8 cellular contexts compared by ENCODE assay signal in genomic region chr12:120709976-120710804, GRCh38. TPM values are rescaled to one million over a fixed set of nuclear protein-coding genes. Genes with fewer than 3 reads are reported as not detected.
DNase-seq lines count a peak whose midpoint lies in the region; ATAC-seq and TF ChIP-seq lines count a peak whose summit lies in the region.

TSS of gene UNC119B (plus strand) at chr12:120710458. CDS start at chr12:120710475, 17 bp downstream.

- peaks cover 32% of the 10 kb centered on the region for H3K36me3 Mint-ChIP-seq in activated T-helper 2 cell treated with anti-CD3 and anti-CD28 coated beads, Interferon-gamma antibody, Interleukin-2, Interleukin-4, amounts not matched to agents 10 μg/mL and 5 μg/mL and 100 μg/mL, durations not matched to agents 14 hours and 24 hours and 36 hours (ENCODE audit: low read depth)
- H3K36me3 Mint-ChIP-seq in nephron (ENCODE audit: low read depth) = peaks cover 21% of the 10 kb centered on the region
- peaks cover 19% of the 10 kb centered on the region for H3K36me3 Mint-ChIP-seq in stimulated activated naive CD8-positive, alpha-beta T cell treated with anti-CD3 and anti-CD28 coated beads, Interleukin-15, Interleukin-2, amounts not matched to agents 100 ng/mL and 50 ng/mL, for 24 hours (ENCODE audit: low read depth)

- peak; percentile 54 for ATAC-seq in HG03520 (IDR thresholded peaks at IDR 0.05; ENCODE audit: unreplicated experiment)

- peak within 1 kb of the TSS; percentile 88 for H3K4me3 Mint-ChIP-seq in activated T-helper 2 cell treated with anti-CD3 and anti-CD28 coated beads, Interferon-gamma antibody, Interleukin-2, Interleukin-4, amounts not matched to agents 10 μg/mL and 5 μg/mL and 100 μg/mL, durations not matched to agents 14 hours and 24 hours and 36 hours (ENCODE audit: low read depth)
- peak within 1 kb of the TSS; percentile 85 to 92 (median 90) for H3K4me3 Mint-ChIP-seq in nephron
- peak within 1 kb of the TSS; percentile 91 for H3K4me3 Mint-ChIP-seq in stimulated activated naive CD8-positive, alpha-beta T cell treated with anti-CD3 and anti-CD28 coated beads, Interleukin-15, Interleukin-2, amounts not matched to agents 100 ng/mL and 50 ng/mL, for 24 hours

- DNase-seq in AML-193 (lab: John Stamatoyannopoulos, UW) (peak; percentile 22 to 27), GM19238 (ENCODE audit: insufficient read length, low spot score) (peak; percentile 84), RPMI8226 (peak; percentile 60), fibroblast of the aortic adventitia (ENCODE audit: low read depth) (peak; percentile 40)
- DNase-seq in activated T-helper 2 cell treated with anti-CD3 and anti-CD28 coated beads, Interferon-gamma antibody, Interleukin-2, Interleukin-4, amounts not matched to agents 10 μg/mL and 5 μg/mL and 100 μg/mL, durations not matched to agents 14 hours and 24 hours and 36 hours (ENCODE audit: low spot score) = peak; percentile 66

- TF ChIP-seq CTCF in fibroblast of the aortic adventitia (IDR thresholded peaks at IDR 0.05; ENCODE audit: insufficient read depth, low read length) (no peak), nephron (IDR thresholded peaks at IDR 0.05; ENCODE audit: unreplicated experiment in 3 of 3) (no peak)

- H3K4me1 Mint-ChIP-seq in activated T-helper 2 cell treated with anti-CD3 and anti-CD28 coated beads, Interferon-gamma antibody, Interleukin-2, Interleukin-4, amounts not matched to agents 10 μg/mL and 5 μg/mL and 100 μg/mL, durations not matched to agents 14 hours and 24 hours and 36 hours (ENCODE audit: low read depth) = peaks cover 29% of the 10 kb centered on the region
- H3K4me1 Mint-ChIP-seq in nephron = peaks cover 30% of the 10 kb centered on the region
- peaks cover 31% of the 10 kb centered on the region for H3K4me1 Mint-ChIP-seq in stimulated activated naive CD8-positive, alpha-beta T cell treated with anti-CD3 and anti-CD28 coated beads, Interleukin-15, Interleukin-2, amounts not matched to agents 100 ng/mL and 50 ng/mL, for 24 hours (ENCODE audit: low read depth)

- intact Hi-C loops in activated T-helper 2 cell treated with anti-CD3 and anti-CD28 coated beads, Interferon-gamma antibody, Interleukin-2, Interleukin-4, amounts not matched to agents 10 μg/mL and 5 μg/mL and 100 μg/mL, durations not matched to agents 14 hours and 24 hours and 36 hours (cut with micrococcal nuclease) = loop anchor here (1.0 to 2.0 kb wide), 2 partner anchors 15 to 23 kb away; partner anchors contain the start of genes ACADS and MLEC

- H3K4me3 ChIP-seq in fibroblast of the aortic adventitia (ENCODE audit: low read depth, low read length) = peak within 1 kb of the TSS; percentile 80

- no peaks in the 10 kb centered on the region for H3K27me3 Mint-ChIP-seq in activated T-helper 2 cell treated with anti-CD3 and anti-CD28 coated beads, Interferon-gamma antibody, Interleukin-2, Interleukin-4, amounts not matched to agents 10 μg/mL and 5 μg/mL and 100 μg/mL, durations not matched to agents 14 hours and 24 hours and 36 hours (ENCODE audit: low read depth)
- H3K27me3 Mint-ChIP-seq in nephron (ENCODE audit: low read depth) = no peaks in the 10 kb centered on the region
- H3K27me3 Mint-ChIP-seq in stimulated activated naive CD8-positive, alpha-beta T cell treated with anti-CD3 and anti-CD28 coated beads, Interleukin-15, Interleukin-2, amounts not matched to agents 100 ng/mL and 50 ng/mL, for 24 hours = no peaks in the 10 kb centered on the region

- H3K27ac Mint-ChIP-seq in activated T-helper 2 cell treated with anti-CD3 and anti-CD28 coated beads, Interferon-gamma antibody, Interleukin-2, Interleukin-4, amounts not matched to agents 10 μg/mL and 5 μg/mL and 100 μg/mL, durations not matched to agents 14 hours and 24 hours and 36 hours = peak within 1 kb of the TSS; percentile 82
- peak within 1 kb of the TSS; percentile 77 to 84 (median 79) for H3K27ac Mint-ChIP-seq in nephron
- H3K27ac Mint-ChIP-seq in stimulated activated naive CD8-positive, alpha-beta T cell treated with anti-CD3 and anti-CD28 coated beads, Interleukin-15, Interleukin-2, amounts not matched to agents 100 ng/mL and 50 ng/mL, for 24 hours = peak within 1 kb of the TSS; percentile 82

- no peaks in the 10 kb centered on the region for H3K9me3 Mint-ChIP-seq in activated T-helper 2 cell treated with anti-CD3 and anti-CD28 coated beads, Interferon-gamma antibody, Interleukin-2, Interleukin-4, amounts not matched to agents 10 μg/mL and 5 μg/mL and 100 μg/mL, durations not matched to agents 14 hours and 24 hours and 36 hours
- no peaks in the 10 kb centered on the region for H3K9me3 Mint-ChIP-seq in nephron
- no peaks in the 10 kb centered on the region for H3K9me3 Mint-ChIP-seq in stimulated activated naive CD8-positive, alpha-beta T cell treated with anti-CD3 and anti-CD28 coated beads, Interleukin-15, Interleukin-2, amounts not matched to agents 100 ng/mL and 50 ng/mL, for 24 hours

RNA-seq across cellular contexts. Expression of gene UNC119B, which starts in this region (rescaled TPM):
- 25.1 and 27.0 TPM in 2 replicates for total RNA-seq in activated T-helper 2 cell treated with anti-CD3 and anti-CD28 coated beads, Interferon-gamma antibody, Interleukin-2, Interleukin-4, amounts not matched to agents 10 μg/mL and 5 μg/mL and 100 μg/mL, durations not matched to agents 14 hours and 24 hours and 36 hours
- total RNA-seq in fibroblast of the aortic adventitia (ENCODE audit: low replicate concordance) = 18.2 and 19.8 TPM in 2 replicates

Comparison
In these comparisons a context has a peak if more than half of its experiments do, and no peak if none do; other contexts are left out.
1. Peak in every context shown above with its lines: DNase-seq, ATAC-seq and H3K4me3 ChIP-seq.
2. DNase-seq: peak in every context shown above with its lines; median percentile 84 in GM19238; 66 in activated T-helper 2 cell treated with anti-CD3 and anti-CD28 coated beads, Interferon-gamma antibody, Interleukin-2, Interleukin-4, amounts not matched to agents 10 μg/mL and 5 μg/mL and 100 μg/mL, durations not matched to agents 14 hours and 24 hours and 36 hours; 60 in RPMI8226; 40 in fibroblast of the aortic adventitia; 24 in AML-193.